ENCODE assay signal across 22 cellular contexts in genomic region chr19:33808399-33808798, GRCh38.
"Had no signal": no experiment of that assay in that cellular context is flagged by ENCODE, and none has a peak within 500 bp of the region (broad histone marks: within the 10 kb centered on the region; RNA-seq: fewer than 3 reads in every experiment).

No MANE protein-coding gene starts in this region.

- DNase-seq: hypothalamus; immature natural killer cell; left colon; left lung; lower lobe of right lung; mesendoderm; naive B cell; natural killer cell; nephron progenitor cell; stimulated activated CD4-positive, alpha-beta T cell treated with anti-CD3 and anti-CD28 coated beads, Interleukin-2, amount 100 ng/mL, for 48 hours; stimulated activated CD4-positive, alpha-beta T cell treated with anti-CD3 and anti-CD28 coated beads, Interleukin-4, amount 100 ng/mL, for 4 hours; stimulated activated CD8-positive, alpha-beta memory T cell treated with anti-CD3 and anti-CD28 coated beads, Interleukin-4, amount 100 ng/mL, for 48 hours; stimulated activated naive CD4-positive, alpha-beta T cell treated with Interleukin-2 at 50 U/mL for 16 hours; stimulated activated naive CD8-positive, alpha-beta T cell treated with anti-CD3 and anti-CD28 coated beads, Interleukin-15, amount 100 ng/mL, for 72 hours; substantia nigra; uterus had no signal

- H3K27ac Mint-ChIP-seq: mesothelial cell of epicardium; natural killer cell; nephron progenitor cell; stimulated activated memory B cell treated with anti-CD40 and anti-IgM and Interleukin-4, amounts not matched to agents 10 μg/mL and 1 μg/mL and 100 μg/mL, for 72 hours; type B pancreatic cell had no signal

- H3K4me1 Mint-ChIP-seq: immature natural killer cell; mesothelial cell of epicardium; naive B cell; stimulated activated memory B cell treated with anti-CD40 and anti-IgM and Interleukin-4, amounts not matched to agents 10 μg/mL and 1 μg/mL and 100 μg/mL, for 72 hours; stimulated activated naive CD8-positive, alpha-beta T cell treated with anti-CD3 and anti-CD28 coated beads, Interleukin-15, amount 100 ng/mL, for 72 hours had no signal

- H3K36me3 Mint-ChIP-seq: immature natural killer cell; naive B cell; natural killer cell; stimulated activated memory B cell treated with anti-CD40 and anti-IgM and Interleukin-4, amounts not matched to agents 10 μg/mL and 1 μg/mL and 100 μg/mL, for 72 hours had no signal

- H3K27ac ChIP-seq: left lung, lower lobe of right lung, pancreas, right atrium auricular region, tibial nerve, uterus had no signal

- H3K9me3 Mint-ChIP-seq: immature natural killer cell; mesothelial cell of epicardium; naive B cell; natural killer cell; nephron progenitor cell; stimulated activated memory B cell treated with anti-CD40 and anti-IgM and Interleukin-4, amounts not matched to agents 10 μg/mL and 1 μg/mL and 100 μg/mL, for 72 hours; stimulated activated naive CD8-positive, alpha-beta T cell treated with anti-CD3 and anti-CD28 coated beads, Interleukin-15, amount 100 ng/mL, for 72 hours; type B pancreatic cell had no signal

- H3K4me3 Mint-ChIP-seq: immature natural killer cell; mesothelial cell of epicardium; naive B cell; natural killer cell; nephron progenitor cell; stimulated activated memory B cell treated with anti-CD40 and anti-IgM and Interleukin-4, amounts not matched to agents 10 μg/mL and 1 μg/mL and 100 μg/mL, for 72 hours; stimulated activated naive CD8-positive, alpha-beta T cell treated with anti-CD3 and anti-CD28 coated beads, Interleukin-15, amount 100 ng/mL, for 72 hours; type B pancreatic cell had no signal

- H3K27me3 Mint-ChIP-seq: naive B cell; stimulated activated memory B cell treated with anti-CD40 and anti-IgM and Interleukin-4, amounts not matched to agents 10 μg/mL and 1 μg/mL and 100 μg/mL, for 72 hours; stimulated activated naive CD8-positive, alpha-beta T cell treated with anti-CD3 and anti-CD28 coated beads, Interleukin-15, amount 100 ng/mL, for 72 hours; type B pancreatic cell had no signal
